Comparison of ENCODE assay signal across 12 cellular contexts in genomic region chr15:74235962-74236361, GRCh38. TPM values are rescaled to one million over a fixed set of nuclear protein-coding genes. Genes with fewer than 3 reads are reported as not detected.
A peak's percentile ranks its signal among the peaks of the same experiment; 100 is the strongest.
DNase-seq lines count a peak whose midpoint lies in the region; ATAC-seq lines count a peak whose summit lies in the region.
"Had no signal": no experiment of that assay in that cellular context is flagged by ENCODE, and none has a peak within 500 bp of the region (broad histone marks: within the 10 kb centered on the region; RNA-seq: fewer than 3 reads in every experiment).

Gene CCDC33, plus strand, starts transcription at chr15:74236326. Its CDS starts 394 bp downstream, at chr15:74236720.

- H3K36me3 Mint-ChIP-seq in activated CD4-positive, alpha-beta T cell treated with anti-CD3 and anti-CD28 coated beads, Interleukin-2, amount 10 ng/mL, durations not matched to agents 24 days and 14 days (ENCODE audit: low read depth): no peaks in the 10 kb centered on the region
- H3K36me3 Mint-ChIP-seq: activated naive CD4-positive, alpha-beta T cell treated with anti-CD3 and anti-CD28 coated beads, Interleukin-2, amount 10 ng/mL, durations not matched to agents 7 days and 5 days had no signal

- no peaks in the 10 kb centered on the region for H3K9me3 Mint-ChIP-seq in activated CD4-positive, alpha-beta T cell treated with anti-CD3 and anti-CD28 coated beads, Interleukin-2, amount 10 ng/mL, durations not matched to agents 24 days and 14 days
- H3K9me3 Mint-ChIP-seq: activated naive CD4-positive, alpha-beta T cell treated with anti-CD3 and anti-CD28 coated beads, Interleukin-2, amount 10 ng/mL, durations not matched to agents 7 days and 5 days had no signal

- ATAC-seq in HG02798 (IDR thresholded peaks at IDR 0.05; ENCODE audit: poor library complexity, unreplicated experiment): peak; percentile 57
- ATAC-seq in HG03159 (IDR thresholded peaks at IDR 0.05; ENCODE audit: unreplicated experiment): no peak
- ATAC-seq: left ventricle myocardium superior had no signal

- intact Hi-C loops in activated CD4-positive, alpha-beta T cell treated with anti-CD3 and anti-CD28 coated beads, Interleukin-2, amount 10 ng/mL, durations not matched to agents 24 days and 14 days (cut with micrococcal nuclease): no loop called here

- DNase-seq in DMS153 (lab: John Stamatoyannopoulos, UW): peak; percentile 93
- peak; percentile 95 for DNase-seq in NCI-H510A (lab: John Stamatoyannopoulos, UW)
- peak; percentile 59 for DNase-seq in iPS-NIHi11 (ENCODE audit: low spot score)
- no peak for DNase-seq in effector CD8-positive, alpha-beta T cell (lab: John Stamatoyannopoulos, UW)
- DNase-seq in activated naive CD4-positive, alpha-beta T cell treated with Interleukin-2 at 50 U/mL for 16 hours: no peak
- DNase-seq in activated CD4-positive, alpha-beta T cell treated with anti-CD3 and anti-CD28 coated beads, Interleukin-2, amount 10 ng/mL, durations not matched to agents 24 days and 14 days: no peak
- DNase-seq: activated naive CD4-positive, alpha-beta T cell treated with anti-CD3 and anti-CD28 coated beads, Interleukin-2, amount 10 ng/mL, durations not matched to agents 7 days and 5 days; left ventricle myocardium superior; NCI-H82; retina had no signal

- no peak within 1 kb of the TSS for H3K4me3 Mint-ChIP-seq in activated CD4-positive, alpha-beta T cell treated with anti-CD3 and anti-CD28 coated beads, Interleukin-2, amount 10 ng/mL, durations not matched to agents 24 days and 14 days
- H3K4me3 Mint-ChIP-seq: activated naive CD4-positive, alpha-beta T cell treated with anti-CD3 and anti-CD28 coated beads, Interleukin-2, amount 10 ng/mL, durations not matched to agents 7 days and 5 days had no signal

- peaks cover 7% of the 10 kb centered on the region for H3K27me3 Mint-ChIP-seq in activated CD4-positive, alpha-beta T cell treated with anti-CD3 and anti-CD28 coated beads, Interleukin-2, amount 10 ng/mL, durations not matched to agents 24 days and 14 days

- H3K4me1 Mint-ChIP-seq in activated CD4-positive, alpha-beta T cell treated with anti-CD3 and anti-CD28 coated beads, Interleukin-2, amount 10 ng/mL, durations not matched to agents 24 days and 14 days: no peaks in the 10 kb centered on the region
- H3K4me1 Mint-ChIP-seq: activated naive CD4-positive, alpha-beta T cell treated with anti-CD3 and anti-CD28 coated beads, Interleukin-2, amount 10 ng/mL, durations not matched to agents 7 days and 5 days had no signal

- H3K27ac Mint-ChIP-seq in activated CD4-positive, alpha-beta T cell treated with anti-CD3 and anti-CD28 coated beads, Interleukin-2, amount 10 ng/mL, durations not matched to agents 24 days and 14 days: no peak within 1 kb of the TSS
- H3K27ac Mint-ChIP-seq: activated naive CD4-positive, alpha-beta T cell treated with anti-CD3 and anti-CD28 coated beads, Interleukin-2, amount 10 ng/mL, durations not matched to agents 7 days and 5 days had no signal

RNA-seq across cellular contexts. Expression of gene CCDC33, which starts in this region (rescaled TPM):
- not detected in 2 replicates for total RNA-seq in activated CD4-positive, alpha-beta T cell treated with anti-CD3 and anti-CD28 coated beads, Interleukin-2, amount 10 ng/mL, durations not matched to agents 24 days and 14 days
- total RNA-seq: left ventricle myocardium superior had no signal

Comparison
In these comparisons a context has a peak if more than half of its experiments do, and no peak if none do; other contexts are left out.
1. DNase-seq: peak in DMS153 (single experiment), NCI-H510A (single experiment) and iPS-NIHi11 (single experiment); none in effector CD8-positive, alpha-beta T cell (single experiment), activated naive CD4-positive, alpha-beta T cell treated with Interleukin-2 at 50 U/mL for 16 hours (single experiment) and activated CD4-positive, alpha-beta T cell treated with anti-CD3 and anti-CD28 coated beads, Interleukin-2, amount 10 ng/mL, durations not matched to agents 24 days and 14 days (single experiment).